13 cellular contexts compared by ENCODE assay signal in the genomic region with DNA sequence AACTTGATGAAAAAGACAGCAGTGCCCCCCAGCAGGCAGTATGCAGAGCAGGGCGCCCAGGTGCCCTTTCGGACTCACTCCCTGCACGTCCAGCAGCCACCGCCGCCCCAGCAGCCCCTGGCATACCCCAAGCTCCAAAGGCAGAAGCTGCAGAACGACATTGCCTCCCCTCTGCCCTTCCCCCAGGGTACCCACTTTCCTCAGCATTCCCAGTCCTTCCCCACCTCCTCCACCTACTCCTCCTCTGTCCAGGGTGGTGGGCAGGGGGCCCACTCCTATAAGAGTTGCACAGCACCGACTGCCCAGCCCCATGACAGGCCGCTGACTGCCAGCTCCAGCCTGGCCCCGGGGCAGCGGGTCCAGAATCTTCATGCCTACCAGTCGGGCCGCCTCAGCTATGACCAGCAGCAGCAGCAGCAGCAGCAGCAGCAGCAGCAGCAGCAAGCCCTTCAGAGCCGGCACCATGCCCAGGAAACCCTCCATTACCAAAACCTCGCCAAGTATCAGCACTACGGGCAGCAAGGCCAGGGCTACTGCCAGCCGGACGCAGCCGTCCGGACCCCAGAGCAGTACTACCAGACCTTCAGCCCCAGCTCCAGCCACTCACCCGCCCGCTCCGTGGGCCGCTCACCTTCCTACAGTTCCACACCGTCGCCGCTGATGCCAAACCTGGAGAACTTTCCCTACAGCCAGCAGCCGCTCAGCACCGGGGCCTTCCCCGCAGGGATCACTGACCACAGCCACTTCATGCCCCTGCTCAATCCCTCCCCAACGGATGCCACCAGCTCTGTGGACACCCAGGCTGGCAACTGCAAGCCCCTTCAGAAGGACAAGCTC. TPM values are rescaled to one million over a fixed set of nuclear protein-coding genes. Genes with fewer than 3 reads are reported as not detected.
DNase-seq lines count a peak whose midpoint lies in the region; ATAC-seq and TF ChIP-seq lines count a peak whose summit lies in the region.
"Had no signal": no experiment of that assay in that cellular context is flagged by ENCODE, and none has a peak within 500 bp of the region (broad histone marks: within the 10 kb centered on the region; RNA-seq: fewer than 3 reads in every experiment).

No MANE protein-coding gene starts in this region.

- ATAC-seq in WTC11, result no peak
- peak in 7 of 8 donors; percentile 13 to 57 (median 42) for ATAC-seq in heart right ventricle

- H3K4me1 ChIP-seq in heart right ventricle, result peaks cover 28 to 64% (median 51%) of the 10 kb centered on the region in 9 donors

- DNase-seq in T-helper 1 cell, result no peak
- DNase-seq in WTC11 (ENCODE audit: low spot score), result no peak
- DNase-seq in heart right ventricle, result peak; percentile 60 to 61
- no peak for DNase-seq in osteocyte (ENCODE audit: extremely low spot score, unreplicated experiment)
- no peak for DNase-seq in WERI-Rb-1
- DNase-seq in NAMALWA (ENCODE audit: low spot score), result no peak
- DNase-seq in cerebellum (ENCODE audit: low spot score), result no peak
- DNase-seq: Calu3, OCI-M1, tibial artery had no signal

- H3K27ac ChIP-seq in heart right ventricle (peak overlapping the region in 9 of 10 donors; percentile 43 to 75 (median 59)), WERI-Rb-1 (no peak overlapping the region; the same call in 1 of the 2 replicates)
- H3K27ac ChIP-seq: 22Rv1, neutrophil, tibial artery had no signal

- no peaks in the 10 kb centered on the region for H3K27me3 Mint-ChIP-seq in T-helper 1 cell treated with Interleukin-12 subunit alpha and Interleukin-12 subunit beta and Interleukin-4 antibody, amounts not matched to agents 30 μg/mL and 1 μg/mL, for 36 hours (ENCODE audit: low read depth)
- H3K27me3 Mint-ChIP-seq in WTC11 (ENCODE audit: low read depth) (peaks cover 33% of the 10 kb centered on the region), osteocyte (ENCODE audit: unreplicated experiment) (no peaks in the 10 kb centered on the region)

- TF ChIP-seq CTCF in WTC11 (IDR thresholded peaks at IDR 0.05) (no peak), heart right ventricle (IDR thresholded peaks at IDR 0.05) (no peak), osteocyte (IDR thresholded peaks at IDR 0.05) (no peak), WERI-Rb-1 (IDR thresholded peaks at IDR 0.05; ENCODE audit: low read depth, low read length) (no peak)

- H3K27ac Mint-ChIP-seq in T-helper 1 cell treated with Interleukin-12 subunit alpha and Interleukin-12 subunit beta and Interleukin-4 antibody, amounts not matched to agents 30 μg/mL and 1 μg/mL, for 36 hours, result peak overlapping the region; percentile 64
- 0 out of 2 replicates have a peak overlapping the region, but pooled peaks have one; percentile 17 for H3K27ac Mint-ChIP-seq in WTC11
- H3K27ac Mint-ChIP-seq in osteocyte (ENCODE audit: unreplicated experiment), result peak overlapping the region; percentile 31

- CTCF ChIA-PET in WTC11 (lab: Charles Lee), result interaction anchor here (0.6 to 1.9 kb wide), 12 partner anchors 12 to 126 kb away, joined by 3 to 6 read pairs (median 3); no protein-coding TSS in a partner anchor

- intact Hi-C loops in heart right ventricle (cut with DNase I), result loop anchor here in 3 of 10 donors (5.0 kb wide), 2 partner anchors 106 to 111 kb away; a partner anchor contains a TSS

- peak overlapping the region; percentile 35 for H3K4me3 Mint-ChIP-seq in T-helper 1 cell treated with Interleukin-12 subunit alpha and Interleukin-12 subunit beta and Interleukin-4 antibody, amounts not matched to agents 30 μg/mL and 1 μg/mL, for 36 hours
- H3K4me3 Mint-ChIP-seq in WTC11 (no peak overlapping the region), osteocyte (ENCODE audit: unreplicated experiment) (no peak overlapping the region)

- POLR2A ChIA-PET in WTC11 (lab: Charles Lee), result interaction anchor here (1.0 kb wide), 1 partner anchor 11 kb away, joined by 3 read pairs; no protein-coding TSS in a partner anchor

- peaks cover 0 to 57% (median 19%) of the 10 kb centered on the region in 9 donors for H3K36me3 ChIP-seq in heart right ventricle
- peaks cover 58% of the 10 kb centered on the region for H3K36me3 ChIP-seq in WERI-Rb-1

- H3K4me1 Mint-ChIP-seq in T-helper 1 cell treated with Interleukin-12 subunit alpha and Interleukin-12 subunit beta and Interleukin-4 antibody, amounts not matched to agents 30 μg/mL and 1 μg/mL, for 36 hours (ENCODE audit: low read depth), result peaks cover 19% of the 10 kb centered on the region
- H3K4me1 Mint-ChIP-seq in WTC11 (peaks cover 41% of the 10 kb centered on the region), osteocyte (ENCODE audit: unreplicated experiment) (peaks cover 28% of the 10 kb centered on the region)

- H3K4me3 ChIP-seq in heart right ventricle, result peak overlapping the region in 1 of 10 donors; percentile 23
- H3K4me3 ChIP-seq in WERI-Rb-1 (ENCODE audit: low read depth, low read length), result no peak overlapping the region
- H3K4me3 ChIP-seq: tibial artery had no signal

- no peaks in the 10 kb centered on the region for H3K9me3 Mint-ChIP-seq in T-helper 1 cell treated with Interleukin-12 subunit alpha and Interleukin-12 subunit beta and Interleukin-4 antibody, amounts not matched to agents 30 μg/mL and 1 μg/mL, for 36 hours
- H3K9me3 Mint-ChIP-seq in WTC11 (no peaks in the 10 kb centered on the region), osteocyte (ENCODE audit: unreplicated experiment) (no peaks in the 10 kb centered on the region)

- 77 to 80% methylated on average over 30 of the region's 30 CpGs for WGBS in heart right ventricle, 2 donors

- H3K9me3 ChIP-seq in heart right ventricle (no peaks in the 10 kb centered on the region), WERI-Rb-1 (ENCODE audit: severe bottlenecking) (no peaks in the 10 kb centered on the region)
- H3K9me3 ChIP-seq: neutrophil, tibial artery had no signal

- H3K27me3 ChIP-seq in heart right ventricle (no peaks in the 10 kb centered on the region), WERI-Rb-1 (ENCODE audit: insufficient read depth, low read depth, severe bottlenecking) (no peaks in the 10 kb centered on the region)
- H3K27me3 ChIP-seq: tibial artery had no signal

- peaks cover 5% of the 10 kb centered on the region for H3K36me3 Mint-ChIP-seq in T-helper 1 cell treated with Interleukin-12 subunit alpha and Interleukin-12 subunit beta and Interleukin-4 antibody, amounts not matched to agents 30 μg/mL and 1 μg/mL, for 36 hours (ENCODE audit: low read depth)
- H3K36me3 Mint-ChIP-seq in WTC11 (no peaks in the 10 kb centered on the region), osteocyte (ENCODE audit: unreplicated experiment) (peaks cover 14% of the 10 kb centered on the region)

TF ChIP-seq in WTC11, 78 proteins besides CTCF, POLR2A, EP300 and RAD21 (continues in another document):
- TF ChIP-seq, protein P1, sequence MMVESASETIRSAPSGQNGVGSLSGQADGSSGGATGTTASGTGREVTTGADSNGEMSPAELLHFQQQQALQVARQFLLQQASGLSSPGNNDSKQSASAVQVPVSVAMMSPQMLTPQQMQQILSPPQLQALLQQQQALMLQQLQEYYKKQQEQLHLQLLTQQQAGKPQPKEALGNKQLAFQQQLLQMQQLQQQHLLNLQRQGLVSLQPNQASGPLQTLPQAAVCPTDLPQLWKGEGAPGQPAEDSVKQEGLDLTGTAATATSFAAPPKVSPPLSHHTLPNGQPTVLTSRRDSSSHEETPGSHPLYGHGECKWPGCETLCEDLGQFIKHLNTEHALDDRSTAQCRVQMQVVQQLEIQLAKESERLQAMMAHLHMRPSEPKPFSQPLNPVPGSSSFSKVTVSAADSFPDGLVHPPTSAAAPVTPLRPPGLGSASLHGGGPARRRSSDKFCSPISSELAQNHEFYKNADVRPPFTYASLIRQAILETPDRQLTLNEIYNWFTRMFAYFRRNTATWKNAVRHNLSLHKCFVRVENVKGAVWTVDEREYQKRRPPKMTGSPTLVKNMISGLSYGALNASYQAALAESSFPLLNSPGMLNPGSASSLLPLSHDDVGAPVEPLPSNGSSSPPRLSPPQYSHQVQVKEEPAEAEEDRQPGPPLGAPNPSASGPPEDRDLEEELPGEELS (CRISPR knock-in tag; IDR thresholded peaks at IDR 0.05), result no peak
- TF ChIP-seq TCF7 (CRISPR knock-in tag; IDR thresholded peaks at IDR 0.05; ENCODE audit: low read depth), result no peak
- no peak for TF ChIP-seq MXD4 (CRISPR knock-in tag; IDR thresholded peaks at IDR 0.05; ENCODE audit: borderline replicate concordance)
- no peak for TF ChIP-seq ZNF416 (CRISPR knock-in tag; IDR thresholded peaks at IDR 0.05)
- TF ChIP-seq ELF4 (CRISPR knock-in tag; IDR thresholded peaks at IDR 0.05; ENCODE audit: low read depth), result no peak
- TF ChIP-seq TEAD4 (CRISPR knock-in tag; IDR thresholded peaks at IDR 0.05), result no peak
- TF ChIP-seq, protein P2, sequence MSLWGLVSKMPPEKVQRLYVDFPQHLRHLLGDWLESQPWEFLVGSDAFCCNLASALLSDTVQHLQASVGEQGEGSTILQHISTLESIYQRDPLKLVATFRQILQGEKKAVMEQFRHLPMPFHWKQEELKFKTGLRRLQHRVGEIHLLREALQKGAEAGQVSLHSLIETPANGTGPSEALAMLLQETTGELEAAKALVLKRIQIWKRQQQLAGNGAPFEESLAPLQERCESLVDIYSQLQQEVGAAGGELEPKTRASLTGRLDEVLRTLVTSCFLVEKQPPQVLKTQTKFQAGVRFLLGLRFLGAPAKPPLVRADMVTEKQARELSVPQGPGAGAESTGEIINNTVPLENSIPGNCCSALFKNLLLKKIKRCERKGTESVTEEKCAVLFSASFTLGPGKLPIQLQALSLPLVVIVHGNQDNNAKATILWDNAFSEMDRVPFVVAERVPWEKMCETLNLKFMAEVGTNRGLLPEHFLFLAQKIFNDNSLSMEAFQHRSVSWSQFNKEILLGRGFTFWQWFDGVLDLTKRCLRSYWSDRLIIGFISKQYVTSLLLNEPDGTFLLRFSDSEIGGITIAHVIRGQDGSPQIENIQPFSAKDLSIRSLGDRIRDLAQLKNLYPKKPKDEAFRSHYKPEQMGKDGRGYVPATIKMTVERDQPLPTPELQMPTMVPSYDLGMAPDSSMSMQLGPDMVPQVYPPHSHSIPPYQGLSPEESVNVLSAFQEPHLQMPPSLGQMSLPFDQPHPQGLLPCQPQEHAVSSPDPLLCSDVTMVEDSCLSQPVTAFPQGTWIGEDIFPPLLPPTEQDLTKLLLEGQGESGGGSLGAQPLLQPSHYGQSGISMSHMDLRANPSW (CRISPR knock-in tag; conservative IDR thresholded peaks at IDR 0.05; ENCODE audit: low read depth), result no peak
- TF ChIP-seq, protein P3, sequence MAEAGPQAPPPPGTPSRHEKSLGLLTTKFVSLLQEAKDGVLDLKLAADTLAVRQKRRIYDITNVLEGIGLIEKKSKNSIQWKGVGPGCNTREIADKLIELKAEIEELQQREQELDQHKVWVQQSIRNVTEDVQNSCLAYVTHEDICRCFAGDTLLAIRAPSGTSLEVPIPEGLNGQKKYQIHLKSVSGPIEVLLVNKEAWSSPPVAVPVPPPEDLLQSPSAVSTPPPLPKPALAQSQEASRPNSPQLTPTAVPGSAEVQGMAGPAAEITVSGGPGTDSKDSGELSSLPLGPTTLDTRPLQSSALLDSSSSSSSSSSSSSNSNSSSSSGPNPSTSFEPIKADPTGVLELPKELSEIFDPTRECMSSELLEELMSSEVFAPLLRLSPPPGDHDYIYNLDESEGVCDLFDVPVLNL (CRISPR knock-in tag; IDR thresholded peaks at IDR 0.05; ENCODE audit: borderline replicate concordance, low read depth), result no peak

RNA-seq across cellular contexts. Expression of a gene that starts 43.2 kb away (rescaled TPM):
- 72.3 to 93.7 TPM (median 76.7 TPM) in 3 replicates for total RNA-seq in WTC11 (2021)
- total RNA-seq in heart right ventricle, result 10 to 100 TPM in 8 of 10 donors, 1 to 10 TPM in 2; 9.0 to 44.1 (median 16.4) TPM
- 10 to 100 TPM; 49.0 to 61.2 TPM for polyA plus RNA-seq in heart right ventricle
- total RNA-seq in osteocyte, result 78.0 and 86.9 TPM in 2 replicates
- 11.8 TPM for total RNA-seq in cerebellum

Comparison
In these comparisons a context has a peak if more than half of its experiments do, and no peak if none do; other contexts are left out.
1. DNase-seq: peak in heart right ventricle (2 of 2); none in T-helper 1 cell (0 of 5), WTC11 (single experiment), osteocyte (single experiment), WERI-Rb-1 (single experiment), NAMALWA (single experiment) and cerebellum (single experiment).
2. Peak in every context shown above with its lines, with median percentiles within 50 percentile points of each other: H3K27ac Mint-ChIP-seq.